ENCODE assay signal across 1 cellular context in the genomic region with DNA sequence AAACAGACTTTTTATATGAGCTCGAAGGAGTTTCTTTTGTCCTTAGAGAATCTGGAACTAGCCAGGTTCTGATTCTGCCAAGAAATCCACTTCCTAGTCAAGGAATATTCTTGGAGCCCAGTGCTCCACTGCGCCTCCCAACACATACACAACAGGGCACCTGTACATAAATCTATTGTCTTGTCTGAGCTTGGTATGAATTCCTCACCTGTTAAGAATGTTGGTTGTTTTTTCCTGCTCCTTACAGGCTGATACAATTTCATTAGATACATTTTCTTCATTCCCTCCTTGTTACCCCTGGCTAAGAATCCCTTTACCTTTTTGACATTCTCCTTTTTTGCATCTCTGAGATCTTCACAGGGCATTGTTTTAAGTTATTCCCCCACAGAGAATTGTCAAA.
TF ChIP-seq lines count a peak whose summit lies in the region.

No MANE protein-coding gene starts in this region.

TF ChIP-seq in GM23338, 12 proteins besides CTCF, POLR2A, EP300 and RAD21 (continued from another document):
- TF ChIP-seq, protein P1, sequence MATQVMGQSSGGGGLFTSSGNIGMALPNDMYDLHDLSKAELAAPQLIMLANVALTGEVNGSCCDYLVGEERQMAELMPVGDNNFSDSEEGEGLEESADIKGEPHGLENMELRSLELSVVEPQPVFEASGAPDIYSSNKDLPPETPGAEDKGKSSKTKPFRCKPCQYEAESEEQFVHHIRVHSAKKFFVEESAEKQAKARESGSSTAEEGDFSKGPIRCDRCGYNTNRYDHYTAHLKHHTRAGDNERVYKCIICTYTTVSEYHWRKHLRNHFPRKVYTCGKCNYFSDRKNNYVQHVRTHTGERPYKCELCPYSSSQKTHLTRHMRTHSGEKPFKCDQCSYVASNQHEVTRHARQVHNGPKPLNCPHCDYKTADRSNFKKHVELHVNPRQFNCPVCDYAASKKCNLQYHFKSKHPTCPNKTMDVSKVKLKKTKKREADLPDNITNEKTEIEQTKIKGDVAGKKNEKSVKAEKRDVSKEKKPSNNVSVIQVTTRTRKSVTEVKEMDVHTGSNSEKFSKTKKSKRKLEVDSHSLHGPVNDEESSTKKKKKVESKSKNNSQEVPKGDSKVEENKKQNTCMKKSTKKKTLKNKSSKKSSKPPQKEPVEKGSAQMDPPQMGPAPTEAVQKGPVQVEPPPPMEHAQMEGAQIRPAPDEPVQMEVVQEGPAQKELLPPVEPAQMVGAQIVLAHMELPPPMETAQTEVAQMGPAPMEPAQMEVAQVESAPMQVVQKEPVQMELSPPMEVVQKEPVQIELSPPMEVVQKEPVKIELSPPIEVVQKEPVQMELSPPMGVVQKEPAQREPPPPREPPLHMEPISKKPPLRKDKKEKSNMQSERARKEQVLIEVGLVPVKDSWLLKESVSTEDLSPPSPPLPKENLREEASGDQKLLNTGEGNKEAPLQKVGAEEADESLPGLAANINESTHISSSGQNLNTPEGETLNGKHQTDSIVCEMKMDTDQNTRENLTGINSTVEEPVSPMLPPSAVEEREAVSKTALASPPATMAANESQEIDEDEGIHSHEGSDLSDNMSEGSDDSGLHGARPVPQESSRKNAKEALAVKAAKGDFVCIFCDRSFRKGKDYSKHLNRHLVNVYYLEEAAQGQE (IDR thresholded peaks at IDR 0.05; ENCODE audit: unreplicated experiment), result no peak
- TF ChIP-seq, protein P2, sequence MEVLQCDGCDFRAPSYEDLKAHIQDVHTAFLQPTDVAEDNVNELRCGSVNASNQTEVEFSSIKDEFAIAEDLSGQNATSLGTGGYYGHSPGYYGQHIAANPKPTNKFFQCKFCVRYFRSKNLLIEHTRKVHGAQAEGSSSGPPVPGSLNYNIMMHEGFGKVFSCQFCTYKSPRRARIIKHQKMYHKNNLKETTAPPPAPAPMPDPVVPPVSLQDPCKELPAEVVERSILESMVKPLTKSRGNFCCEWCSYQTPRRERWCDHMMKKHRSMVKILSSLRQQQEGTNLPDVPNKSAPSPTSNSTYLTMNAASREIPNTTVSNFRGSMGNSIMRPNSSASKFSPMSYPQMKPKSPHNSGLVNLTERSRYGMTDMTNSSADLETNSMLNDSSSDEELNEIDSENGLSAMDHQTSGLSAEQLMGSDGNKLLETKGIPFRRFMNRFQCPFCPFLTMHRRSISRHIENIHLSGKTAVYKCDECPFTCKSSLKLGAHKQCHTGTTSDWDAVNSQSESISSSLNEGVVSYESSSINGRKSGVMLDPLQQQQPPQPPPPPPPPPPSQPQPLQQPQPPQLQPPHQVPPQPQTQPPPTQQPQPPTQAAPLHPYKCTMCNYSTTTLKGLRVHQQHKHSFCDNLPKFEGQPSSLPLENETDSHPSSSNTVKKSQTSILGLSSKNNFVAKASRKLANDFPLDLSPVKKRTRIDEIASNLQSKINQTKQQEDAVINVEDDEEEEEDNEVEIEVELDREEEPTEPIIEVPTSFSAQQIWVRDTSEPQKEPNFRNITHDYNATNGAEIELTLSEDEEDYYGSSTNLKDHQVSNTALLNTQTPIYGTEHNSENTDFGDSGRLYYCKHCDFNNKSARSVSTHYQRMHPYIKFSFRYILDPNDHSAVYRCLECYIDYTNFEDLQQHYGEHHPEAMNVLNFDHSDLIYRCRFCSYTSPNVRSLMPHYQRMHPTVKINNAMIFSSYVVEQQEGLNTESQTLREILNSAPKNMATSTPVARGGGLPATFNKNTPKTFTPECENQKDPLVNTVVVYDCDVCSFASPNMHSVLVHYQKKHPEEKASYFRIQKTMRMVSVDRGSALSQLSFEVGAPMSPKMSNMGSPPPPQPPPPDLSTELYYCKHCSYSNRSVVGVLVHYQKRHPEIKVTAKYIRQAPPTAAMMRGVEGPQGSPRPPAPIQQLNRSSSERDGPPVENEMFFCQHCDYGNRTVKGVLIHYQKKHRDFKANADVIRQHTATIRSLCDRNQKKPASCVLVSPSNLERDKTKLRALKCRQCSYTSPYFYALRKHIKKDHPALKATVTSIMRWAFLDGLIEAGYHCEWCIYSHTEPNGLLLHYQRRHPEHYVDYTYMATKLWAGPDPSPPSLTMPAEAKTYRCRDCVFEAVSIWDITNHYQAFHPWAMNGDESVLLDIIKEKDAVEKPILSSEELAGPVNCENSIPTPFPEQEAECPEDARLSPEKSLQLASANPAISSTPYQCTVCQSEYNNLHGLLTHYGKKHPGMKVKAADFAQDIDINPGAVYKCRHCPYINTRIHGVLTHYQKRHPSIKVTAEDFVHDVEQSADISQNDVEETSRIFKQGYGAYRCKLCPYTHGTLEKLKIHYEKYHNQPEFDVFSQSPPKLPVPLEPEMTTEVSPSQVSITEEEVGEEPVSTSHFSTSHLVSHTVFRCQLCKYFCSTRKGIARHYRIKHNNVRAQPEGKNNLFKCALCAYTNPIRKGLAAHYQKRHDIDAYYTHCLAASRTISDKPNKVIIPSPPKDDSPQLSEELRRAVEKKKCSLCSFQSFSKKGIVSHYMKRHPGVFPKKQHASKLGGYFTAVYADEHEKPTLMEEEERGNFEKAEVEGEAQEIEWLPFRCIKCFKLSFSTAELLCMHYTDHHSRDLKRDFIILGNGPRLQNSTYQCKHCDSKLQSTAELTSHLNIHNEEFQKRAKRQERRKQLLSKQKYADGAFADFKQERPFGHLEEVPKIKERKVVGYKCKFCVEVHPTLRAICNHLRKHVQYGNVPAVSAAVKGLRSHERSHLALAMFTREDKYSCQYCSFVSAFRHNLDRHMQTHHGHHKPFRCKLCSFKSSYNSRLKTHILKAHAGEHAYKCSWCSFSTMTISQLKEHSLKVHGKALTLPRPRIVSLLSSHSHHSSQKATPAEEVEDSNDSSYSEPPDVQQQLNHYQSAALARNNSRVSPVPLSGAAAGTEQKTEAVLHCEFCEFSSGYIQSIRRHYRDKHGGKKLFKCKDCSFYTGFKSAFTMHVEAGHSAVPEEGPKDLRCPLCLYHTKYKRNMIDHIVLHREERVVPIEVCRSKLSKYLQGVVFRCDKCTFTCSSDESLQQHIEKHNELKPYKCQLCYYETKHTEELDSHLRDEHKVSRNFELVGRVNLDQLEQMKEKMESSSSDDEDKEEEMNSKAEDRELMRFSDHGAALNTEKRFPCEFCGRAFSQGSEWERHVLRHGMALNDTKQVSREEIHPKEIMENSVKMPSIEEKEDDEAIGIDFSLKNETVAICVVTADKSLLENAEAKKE (CRISPR knock-in tag; IDR thresholded peaks at IDR 0.05), result no peak
- TF ChIP-seq POLR2AphosphoS5 (IDR thresholded peaks at IDR 0.05; ENCODE audit: low read depth), result no peak
- TF ChIP-seq ZNF114 (CRISPR knock-in tag; IDR thresholded peaks at IDR 0.05), result no peak
- no peak for TF ChIP-seq STAT1 (IDR thresholded peaks at IDR 0.05; ENCODE audit: unreplicated experiment)
- no peak for TF ChIP-seq CREB1 (CRISPR knock-in tag; IDR thresholded peaks at IDR 0.05; ENCODE audit: low read depth)
- TF ChIP-seq EZH2 (IDR thresholded peaks at IDR 0.05; ENCODE audit: low read depth, unreplicated experiment), result no peak
- TF ChIP-seq, protein P3, sequence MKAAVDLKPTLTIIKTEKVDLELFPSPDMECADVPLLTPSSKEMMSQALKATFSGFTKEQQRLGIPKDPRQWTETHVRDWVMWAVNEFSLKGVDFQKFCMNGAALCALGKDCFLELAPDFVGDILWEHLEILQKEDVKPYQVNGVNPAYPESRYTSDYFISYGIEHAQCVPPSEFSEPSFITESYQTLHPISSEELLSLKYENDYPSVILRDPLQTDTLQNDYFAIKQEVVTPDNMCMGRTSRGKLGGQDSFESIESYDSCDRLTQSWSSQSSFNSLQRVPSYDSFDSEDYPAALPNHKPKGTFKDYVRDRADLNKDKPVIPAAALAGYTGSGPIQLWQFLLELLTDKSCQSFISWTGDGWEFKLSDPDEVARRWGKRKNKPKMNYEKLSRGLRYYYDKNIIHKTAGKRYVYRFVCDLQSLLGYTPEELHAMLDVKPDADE (IDR thresholded peaks at IDR 0.05), result no peak
- TF ChIP-seq JUNB (IDR thresholded peaks at IDR 0.05; ENCODE audit: unreplicated experiment), result no peak
- TF ChIP-seq ZNF331 (CRISPR knock-in tag; IDR thresholded peaks at IDR 0.05; ENCODE audit: low read depth), result no peak
- TF ChIP-seq NANOG (IDR thresholded peaks at IDR 0.05; ENCODE audit: borderline replicate concordance), result no peak
